Comparison of ENCODE assay signal across 7 cellular contexts in genomic region chr1:183589836-183590224, GRCh38.
DNase-seq lines count a peak whose midpoint lies in the region; ATAC-seq lines count a peak whose summit lies in the region.

No MANE protein-coding gene starts in this region.

- DNase-seq in activated naive CD8-positive, alpha-beta T cell treated with anti-CD3 and anti-CD28 coated beads, Interleukin-2, amount 50 U/mL, for 24 hours, result no peak
- DNase-seq in NCI-H2029 treated with DMSO at 0.1 percent for 48 hours (lab: John Stamatoyannopoulos, UW), result no peak
- no peak for DNase-seq in inferior parietal cortex (ENCODE audit: extremely low spot score)
- no peak for DNase-seq in cerebellar nuclear complex (lab: John Stamatoyannopoulos, UW)

- ATAC-seq in GM18907 (IDR thresholded peaks at IDR 0.05; ENCODE audit: unreplicated experiment) (peak; percentile 18), HG02798 (IDR thresholded peaks at IDR 0.05; ENCODE audit: poor library complexity, unreplicated experiment) (peak; percentile 12)
- no peak for ATAC-seq in activated naive CD8-positive, alpha-beta T cell treated with anti-CD3 and anti-CD28 coated beads, Interleukin-2, amount 50 U/mL, for 24 hours

- no peaks in the 10 kb centered on the region for H3K27me3 Mint-ChIP-seq in activated naive CD8-positive, alpha-beta T cell treated with anti-CD3 and anti-CD28 coated beads, Interleukin-2, amount 50 U/mL, for 24 hours

- no peaks in the 10 kb centered on the region for H3K9me3 Mint-ChIP-seq in activated naive CD8-positive, alpha-beta T cell treated with anti-CD3 and anti-CD28 coated beads, Interleukin-2, amount 50 U/mL, for 24 hours

- H3K36me3 Mint-ChIP-seq in activated naive CD8-positive, alpha-beta T cell treated with anti-CD3 and anti-CD28 coated beads, Interleukin-2, amount 50 U/mL, for 24 hours (ENCODE audit: low read depth), result no peaks in the 10 kb centered on the region

- peaks cover 47% of the 10 kb centered on the region for H3K4me1 Mint-ChIP-seq in activated naive CD8-positive, alpha-beta T cell treated with anti-CD3 and anti-CD28 coated beads, Interleukin-2, amount 50 U/mL, for 24 hours

- H3K27ac ChIP-seq in skin epidermis, result peak overlapping the region in 20 of 21 experiments; percentile 31 to 87 (median 70)

- peak overlapping the region; percentile 74 for H3K27ac Mint-ChIP-seq in activated naive CD8-positive, alpha-beta T cell treated with anti-CD3 and anti-CD28 coated beads, Interleukin-2, amount 50 U/mL, for 24 hours

- H3K4me3 ChIP-seq in skin epidermis, result peak overlapping the region in 6 of 7 experiments; percentile 3 to 31 (median 14)

- H3K4me3 Mint-ChIP-seq in activated naive CD8-positive, alpha-beta T cell treated with anti-CD3 and anti-CD28 coated beads, Interleukin-2, amount 50 U/mL, for 24 hours, result peak overlapping the region; percentile 66
